In the genomic region with DNA sequence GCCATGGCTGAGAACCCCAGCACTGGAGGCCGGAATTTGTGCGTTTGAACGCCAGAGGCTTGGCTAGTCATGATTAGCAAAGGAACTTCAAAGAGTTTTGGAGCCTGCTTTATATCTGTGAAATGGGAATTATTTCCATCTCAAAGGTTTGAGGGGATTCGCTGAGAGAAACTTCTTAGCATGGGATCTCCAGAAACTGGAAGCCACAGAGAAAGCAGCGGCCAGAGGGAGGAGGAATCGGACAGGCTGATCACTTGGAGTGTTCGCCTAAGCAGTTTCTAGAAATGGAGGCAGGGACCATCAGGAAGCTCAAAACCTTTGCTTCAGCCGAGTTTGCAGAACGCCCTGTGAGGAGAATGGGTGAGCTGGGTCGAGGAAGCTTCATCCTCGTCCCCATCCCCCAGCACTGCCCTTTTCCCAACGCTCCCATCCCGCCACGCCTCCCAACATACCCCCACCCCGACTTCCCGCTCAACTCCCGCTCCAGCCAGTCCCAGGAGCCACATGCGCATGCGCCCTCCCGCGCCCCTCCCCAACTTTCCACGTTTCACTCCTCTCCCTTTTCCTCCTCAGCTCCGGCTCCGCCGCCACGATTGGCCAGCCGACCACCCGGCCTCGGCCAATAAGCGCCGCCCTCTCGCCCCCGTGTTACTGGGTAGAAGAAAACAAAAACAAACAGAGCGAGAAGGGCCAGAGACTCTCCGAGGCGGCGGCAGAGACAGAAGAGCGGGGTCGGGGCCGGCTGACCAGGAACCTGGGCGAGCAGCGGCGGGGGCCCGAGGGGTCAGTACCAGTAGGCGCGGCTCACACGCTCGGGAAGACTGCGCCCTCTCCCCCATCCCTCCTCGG, we compare ENCODE assay signal across 8 cellular contexts. TPM values are rescaled to one million over a fixed set of nuclear protein-coding genes. Genes with fewer than 3 reads are reported as not detected.
DNase-seq lines count a peak whose midpoint lies in the region; ATAC-seq and TF ChIP-seq lines count a peak whose summit lies in the region.

A gene (plus strand): TSS at position 693 of the 849 bp plus-strand sequence. CDS start 4,100 bp downstream, outside the sequence.

- H3K4me3 ChIP-seq in ascending aorta = peak within 1 kb of the TSS; percentile 87 to 88
- peak within 1 kb of the TSS; percentile 74 to 99 for H3K4me3 ChIP-seq in right atrium auricular region
- H3K4me3 ChIP-seq in uterus = peak within 1 kb of the TSS; percentile 93 to 100

- TF ChIP-seq CTCF in ascending aorta (IDR thresholded peaks at IDR 0.05) (no peak), right atrium auricular region (IDR thresholded peaks at IDR 0.05) (no peak), uterus (IDR thresholded peaks at IDR 0.05) (peak in 2 of 4 experiments; percentile 1 to 4)

- no peaks in the 10 kb centered on the region for H3K9me3 Mint-ChIP-seq in T-helper 2 cell treated with Interferon-gamma antibody and Interleukin-4, amounts not matched to agents 5 μg/mL and 100 μg/mL, for 36 hours

- H3K27ac ChIP-seq in ascending aorta = peak within 1 kb of the TSS; percentile 97 to 99
- peak within 1 kb of the TSS; percentile 96 to 99 for H3K27ac ChIP-seq in right atrium auricular region
- H3K27ac ChIP-seq in uterus = peak within 1 kb of the TSS; percentile 98 to 99

- H3K9me3 ChIP-seq in ascending aorta = no peaks in the 10 kb centered on the region
- no peaks in the 10 kb centered on the region for H3K9me3 ChIP-seq in right atrium auricular region
- no peaks in the 10 kb centered on the region for H3K9me3 ChIP-seq in uterus

- peak; percentile 80 for ATAC-seq in GM18498 (IDR thresholded peaks at IDR 0.05; ENCODE audit: unreplicated experiment)
- ATAC-seq in HG02938 (IDR thresholded peaks at IDR 0.05; ENCODE audit: unreplicated experiment) = peak; percentile 78

- peak; percentile 88 to 95 for DNase-seq in NCI-H187 (lab: John Stamatoyannopoulos, UW)
- peak; percentile 96 for DNase-seq in T-helper 2 cell treated with Interferon-gamma antibody and Interleukin-4, amounts not matched to agents 5 μg/mL and 100 μg/mL, for 36 hours (ENCODE audit: low spot score)
- DNase-seq in ascending aorta (ENCODE audit: low spot score in 2 of 2) = peak; percentile 99 to 100
- DNase-seq in right atrium auricular region (ENCODE audit: low spot score) = peak; percentile 100
- peak; percentile 89 for DNase-seq in pulmonary artery endothelial cell (ENCODE audit: low read depth, low spot score)
- DNase-seq in uterus = peak; percentile 100

- peaks cover 57% of the 10 kb centered on the region for H3K4me1 Mint-ChIP-seq in T-helper 2 cell treated with Interferon-gamma antibody and Interleukin-4, amounts not matched to agents 5 μg/mL and 100 μg/mL, for 36 hours (ENCODE audit: low read depth)

- intact Hi-C loops in ascending aorta (cut with DNase I) (loop anchor here (2.0 to 5.0 kb wide), 4 partner anchors 47 to 124 kb away; a partner anchor contains a TSS), uterus (cut with DNase I; ENCODE audit: low total_unique reads) (loop anchor here (10.0 kb wide), 1 partner anchor 47 kb away; no protein-coding TSS in a partner anchor)

- peaks cover 17 to 35% of the 10 kb centered on the region in 2 donors for H3K4me1 ChIP-seq in ascending aorta
- peaks cover 0 to 19% of the 10 kb centered on the region in 2 donors for H3K4me1 ChIP-seq in right atrium auricular region
- peaks cover 0 to 7% of the 10 kb centered on the region in 2 donors for H3K4me1 ChIP-seq in uterus

- peak; percentile 89 to 95 for TF ChIP-seq POLR2A in uterus (IDR thresholded peaks at IDR 0.05)

- no peaks in the 10 kb centered on the region for H3K36me3 ChIP-seq in ascending aorta
- H3K36me3 ChIP-seq in right atrium auricular region = peaks cover 6% of the 10 kb centered on the region
- H3K36me3 ChIP-seq in uterus = no peaks in the 10 kb centered on the region

- H3K36me3 Mint-ChIP-seq in T-helper 2 cell treated with Interferon-gamma antibody and Interleukin-4, amounts not matched to agents 5 μg/mL and 100 μg/mL, for 36 hours (ENCODE audit: low read depth) = peaks cover 10% of the 10 kb centered on the region

- H3K27me3 ChIP-seq in ascending aorta (no peaks in the 10 kb centered on the region), right atrium auricular region (no peaks in the 10 kb centered on the region), uterus (no peaks in the 10 kb centered on the region)

- H3K4me3 Mint-ChIP-seq in T-helper 2 cell treated with Interferon-gamma antibody and Interleukin-4, amounts not matched to agents 5 μg/mL and 100 μg/mL, for 36 hours = peak within 1 kb of the TSS; percentile 97

- H3K27me3 Mint-ChIP-seq in T-helper 2 cell treated with Interferon-gamma antibody and Interleukin-4, amounts not matched to agents 5 μg/mL and 100 μg/mL, for 36 hours (ENCODE audit: low read depth) = no peaks in the 10 kb centered on the region

- peak within 1 kb of the TSS; percentile 99 for H3K27ac Mint-ChIP-seq in T-helper 2 cell treated with Interferon-gamma antibody and Interleukin-4, amounts not matched to agents 5 μg/mL and 100 μg/mL, for 36 hours

RNA-seq across cellular contexts. Expression of the gene that starts here (rescaled TPM):
- total RNA-seq in ascending aorta (10.3 TPM), right atrium auricular region (10 to 100 TPM; 22.1 to 22.6 TPM), pulmonary artery endothelial cell (37.1 and 37.7 TPM in 2 replicates), uterus (100 to 1,000 TPM in 3 of 4 donors, 10 to 100 TPM in 1; 17.4 to 157 (median 138) TPM)

Comparison
In these comparisons a context has a peak if more than half of its experiments do, and no peak if none do; other contexts are left out.
1. Peak in every context shown above with its lines: DNase-seq, ATAC-seq, H3K4me3 ChIP-seq and H3K27ac ChIP-seq.